26 cellular contexts compared by ENCODE assay signal in the genomic region with DNA sequence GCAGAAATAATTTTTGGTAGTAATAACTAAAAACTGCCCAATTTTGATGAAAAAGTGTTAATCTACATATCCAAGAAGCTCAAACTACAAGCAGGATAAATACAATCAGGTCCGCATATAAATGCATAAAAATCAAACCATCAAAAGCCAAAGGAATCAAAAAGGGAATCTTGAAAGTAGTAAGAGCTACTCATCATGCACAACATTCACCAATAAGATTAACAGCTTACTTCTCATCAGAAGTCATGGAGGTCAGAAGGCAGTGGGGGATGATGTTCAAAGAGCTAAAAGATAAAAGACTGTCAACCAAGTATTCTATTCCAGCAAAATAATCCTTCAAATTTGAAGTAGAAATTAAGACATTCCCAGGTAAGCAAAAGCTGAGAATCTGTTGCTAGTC.
DNase-seq lines count a peak whose midpoint lies in the region; ATAC-seq, FAIRE-seq and TF ChIP-seq lines count a peak whose summit lies in the region.
"Had no signal": no experiment of that assay in that cellular context is flagged by ENCODE, and none has a peak within 500 bp of the region (broad histone marks: within the 10 kb centered on the region; RNA-seq: fewer than 3 reads in every experiment).

No MANE protein-coding gene starts in this region.

- H3K4ac ChIP-seq in mesenchymal stem cell (ENCODE audit: low read depth in 1 of 2, low read length in 2 of 2) = no peak overlapping the region

- peak; percentile 61 for FAIRE-seq in H54 (lab: Jason Lieb, UNC)
- FAIRE-seq: HTR-8/SVneo had no signal

- CTCF ChIA-PET in PC-9 (lab: Charles Lee) = no interaction called here

- no peak for TF ChIP-seq EP300 in esophagus muscularis mucosa (IDR thresholded peaks at IDR 0.05)

- H2BK120ac ChIP-seq in mesenchymal stem cell (ENCODE audit: low read depth, low read length) = no peak overlapping the region

- POLR2A ChIA-PET in PC-9 (lab: Charles Lee; ENCODE audit: unreplicated experiment) = no interaction called here

- 0% methylated on average over 1 of the region's 1 CpG for WGBS in mesenchymal stem cell
- 0% methylated on average over 1 of the region's 1 CpG for WGBS in esophagus muscularis mucosa

- H3K4me1 ChIP-seq in PC-9 (replicated peaks; ENCODE audit: insufficient read depth) (peaks cover 37% of the 10 kb centered on the region), mesenchymal stem cell (ENCODE audit: control insufficient read depth, insufficient read depth, low read depth, low read length) (peaks cover 2% of the 10 kb centered on the region), esophagus muscularis mucosa (peaks cover 0 to 5% (median 0%) of the 10 kb centered on the region in 4 donors)

- no peak overlapping the region for H3K18ac ChIP-seq in mesenchymal stem cell (ENCODE audit: low read depth in 1 of 2, low read length in 2 of 2)

- intact Hi-C loops in PC-9 (cut with micrococcal nuclease; ENCODE audit: unreplicated experiment) = no loop called here
- intact Hi-C loops in esophagus muscularis mucosa (cut with DNase I) = no loop called here

- no peak for ATAC-seq in GM19324 (IDR thresholded peaks at IDR 0.05; ENCODE audit: low FRiP score, unreplicated experiment)
- ATAC-seq: CD8-positive, alpha-beta T cell had no signal

- H3F3A ChIP-seq in PC-9 (ENCODE audit: insufficient read depth, low read depth) = peaks cover 35% of the 10 kb centered on the region

- no peak overlapping the region for H3K23ac ChIP-seq in mesenchymal stem cell (ENCODE audit: low read length in 2 of 2)

- no peak overlapping the region for H3K14ac ChIP-seq in mesenchymal stem cell (ENCODE audit: low read length in 2 of 2)

- TF ChIP-seq CTCF in PC-9 (conservative IDR thresholded peaks at IDR 0.05) = no peak
- TF ChIP-seq CTCF in esophagus muscularis mucosa (IDR thresholded peaks at IDR 0.05) = no peak

- H3K79me1 ChIP-seq in mesenchymal stem cell (replicated peaks; ENCODE audit: low read length, poor library complexity, severe bottlenecking) = peaks cover 4% of the 10 kb centered on the region

- no peaks in the 10 kb centered on the region for H3K79me2 ChIP-seq in PC-9 (ENCODE audit: low read depth)

- BruUV-seq in PC-9 (replicated peaks; lab: Mats Ljungman, UMichigan) = no TSS peak

- H3K27ac ChIP-seq in PC-9 = 0 out of 2 replicates have a peak overlapping the region, but pooled peaks have one; percentile 80
- H3K27ac ChIP-seq in mesenchymal stem cell (ENCODE audit: low read length, poor library complexity, severe bottlenecking) = peak overlapping the region; percentile 14
- no peak overlapping the region for H3K27ac ChIP-seq in esophagus muscularis mucosa (replicated peaks in 1 of 4)
- H3K27ac ChIP-seq: 22Rv1, GM23248, RWPE1, SK-N-MC had no signal

- no peak overlapping the region for H3K9ac ChIP-seq in mesenchymal stem cell (ENCODE audit: low read length)
- H3K9ac ChIP-seq: GM23248 had no signal

- no peak overlapping the region for H2AK5ac ChIP-seq in mesenchymal stem cell (ENCODE audit: low read length, severe bottlenecking)

- peaks cover 13% of the 10 kb centered on the region for H3K36me3 ChIP-seq in PC-9 (ENCODE audit: low read depth)
- H3K36me3 ChIP-seq in mesenchymal stem cell (ENCODE audit: control insufficient read depth in 1 of 2, insufficient read depth in 2 of 2, low read depth in 1 of 2, low read length in 2 of 2) = no peaks in the 10 kb centered on the region
- no peaks in the 10 kb centered on the region for H3K36me3 ChIP-seq in esophagus muscularis mucosa
- H3K36me3 ChIP-seq: HAP-1 had no signal

- DNase-seq in DMS 273 (lab: John Stamatoyannopoulos, UW; ENCODE audit: unreplicated experiment) = peak; percentile 16
- no peak for DNase-seq in DMS 273 treated with DMSO at 0.1 percent for 48 hours (lab: John Stamatoyannopoulos, UW)
- no peak for DNase-seq in H54 (ENCODE audit: insufficient read length, low spot score)
- DNase-seq in PC-9 = no peak
- no peak for DNase-seq in mesenchymal stem cell
- DNase-seq in stimulated activated naive CD4-positive, alpha-beta T cell (lab: John Stamatoyannopoulos, UW) = no peak
- no peak for DNase-seq in esophagus muscularis mucosa (ENCODE audit: extremely low spot score)
- DNase-seq: AML-193; C1 segment of cervical spinal cord; CD8-positive, alpha-beta T cell; DMS79 treated with DMSO at 0.1 percent for 48 hours; GM23248; IMR-90; NCI-H1417; NCI-H187; NCI-H524 treated with DMSO at 0.1 percent for 48 hours; NCI-H82; SHP77 treated with DMSO at 0.1 percent for 48 hours; SW 1271; T-helper 2 cell had no signal

- H2BK12ac ChIP-seq in mesenchymal stem cell (ENCODE audit: low read length in 2 of 2) = no peak overlapping the region

- no peak overlapping the region; the same call in 1 of the 2 replicates for H3K4me3 ChIP-seq in PC-9
- H3K4me3 ChIP-seq in mesenchymal stem cell (ENCODE audit: insufficient read depth in 1 of 2, low read depth in 1 of 2, low read length in 2 of 2) = no peak overlapping the region
- no peak overlapping the region for H3K4me3 ChIP-seq in esophagus muscularis mucosa
- H3K4me3 ChIP-seq: GM23248, HAP-1, SK-N-MC had no signal

- H2BK15ac ChIP-seq in mesenchymal stem cell (ENCODE audit: low read depth, poor library complexity, severe bottlenecking) = no peak overlapping the region

- no peak overlapping the region for H3K4me2 ChIP-seq in PC-9
- no peak overlapping the region for H3K4me2 ChIP-seq in mesenchymal stem cell (ENCODE audit: low read length, poor library complexity, severe bottlenecking)

- H3K9me2 ChIP-seq in PC-9 (ENCODE audit: insufficient read depth) = no peaks in the 10 kb centered on the region

- H2AFZ ChIP-seq in PC-9 (no peak overlapping the region), mesenchymal stem cell (ENCODE audit: low read depth, low read length) (no peak overlapping the region)
- H2AFZ ChIP-seq: GM23248 had no signal

- H4K91ac ChIP-seq in mesenchymal stem cell (ENCODE audit: low read length) = no peak overlapping the region

- TF ChIP-seq POLR2A in H54 (IDR thresholded peaks at IDR 0.05; ENCODE audit: low read depth, low read length) (no peak), esophagus muscularis mucosa (IDR thresholded peaks at IDR 0.05; ENCODE audit: low read depth) (no peak)

- H2BK5ac ChIP-seq in mesenchymal stem cell (ENCODE audit: low read depth, low read length, poor library complexity, severe bottlenecking) = no peak overlapping the region

- H4K8ac ChIP-seq in mesenchymal stem cell (ENCODE audit: low read length) = no peak overlapping the region

- H4K20me1 ChIP-seq in PC-9 (ENCODE audit: insufficient read depth) = no peaks in the 10 kb centered on the region

- peaks cover 32% of the 10 kb centered on the region for H3K9me3 ChIP-seq in PC-9 (ENCODE audit: insufficient read depth, low read depth)
- H3K9me3 ChIP-seq in mesenchymal stem cell (ENCODE audit: control insufficient read depth, low read length) = peaks cover 13% of the 10 kb centered on the region
- H3K9me3 ChIP-seq in esophagus muscularis mucosa = peaks cover 0 to 11% (median 3%) of the 10 kb centered on the region in 4 donors

- H3K27me3 ChIP-seq in PC-9 (ENCODE audit: insufficient read depth, low read depth) (no peaks in the 10 kb centered on the region), mesenchymal stem cell (ENCODE audit: control insufficient read depth in 1 of 2, insufficient read depth in 1 of 2, low read length in 2 of 2) (no peaks in the 10 kb centered on the region), esophagus muscularis mucosa (no peaks in the 10 kb centered on the region)

Comparison
In these comparisons a context has a peak if more than half of its experiments do, and no peak if none do; other contexts are left out.
1. H3K27ac ChIP-seq: peak in PC-9 (single experiment) and mesenchymal stem cell (single experiment); none in esophagus muscularis mucosa (0 of 4).